9 cellular contexts compared by ENCODE assay signal in genomic region chr9:82488702-82489578, GRCh38.
DNase-seq lines count a peak whose midpoint lies in the region; ATAC-seq lines count a peak whose summit lies in the region.
"Had no signal": no experiment of that assay in that cellular context is flagged by ENCODE, and none has a peak within 500 bp of the region (broad histone marks: within the 10 kb centered on the region; RNA-seq: fewer than 3 reads in every experiment).

No MANE protein-coding gene starts in this region.

- H4K91ac ChIP-seq in trophoblast cell (ENCODE audit: low read depth, low read length), result no peak overlapping the region

- no peaks in the 10 kb centered on the region for H3K79me1 ChIP-seq in mesendoderm (ENCODE audit: low read length)
- H3K79me1 ChIP-seq in trophoblast cell (ENCODE audit: low read length), result no peaks in the 10 kb centered on the region

- H3K79me2 ChIP-seq in mesendoderm (ENCODE audit: control insufficient read depth, insufficient read depth, low read length) (no peaks in the 10 kb centered on the region), trophoblast cell (ENCODE audit: control insufficient read depth, insufficient read depth, low read length, poor library complexity) (no peaks in the 10 kb centered on the region)

- H3K18ac ChIP-seq in mesendoderm (ENCODE audit: low read length) (peak overlapping the region; percentile 39), trophoblast cell (ENCODE audit: low read length) (no peak overlapping the region)

- H3K27me3 ChIP-seq in mesendoderm (ENCODE audit: insufficient read depth, low read length, poor library complexity) (no peaks in the 10 kb centered on the region), trophoblast cell (ENCODE audit: insufficient read depth, low read length) (peaks cover 1% of the 10 kb centered on the region)

- H3K23ac ChIP-seq in mesendoderm (ENCODE audit: low read length), result no peak overlapping the region
- no peak overlapping the region for H3K23ac ChIP-seq in trophoblast cell (ENCODE audit: low read length)

- no peak overlapping the region for H3K14ac ChIP-seq in trophoblast cell (ENCODE audit: low read length)

- no peaks in the 10 kb centered on the region for H3K9me3 ChIP-seq in trophoblast cell (ENCODE audit: insufficient read depth, low read depth, low read length)

- no peak overlapping the region for H4K12ac ChIP-seq in trophoblast cell (ENCODE audit: low read depth, low read length)

- H3K9ac ChIP-seq in mesendoderm (ENCODE audit: low read length) (no peak overlapping the region), trophoblast cell (ENCODE audit: low read length) (no peak overlapping the region)

- H2BK5ac ChIP-seq in mesendoderm (ENCODE audit: low read length) (no peak overlapping the region), trophoblast cell (ENCODE audit: low read depth, low read length, poor library complexity) (no peak overlapping the region)

- H3K4ac ChIP-seq in mesendoderm (ENCODE audit: low read depth, low read length) (peak overlapping the region; percentile 86), trophoblast cell (ENCODE audit: low read depth, low read length) (no peak overlapping the region)

- no peak overlapping the region for H2AFZ ChIP-seq in trophoblast cell (ENCODE audit: insufficient read depth, low read length, poor library complexity)

- H3K56ac ChIP-seq in mesendoderm (ENCODE audit: low read length), result no peak overlapping the region

- WGBS in mesendoderm (ENCODE audit: extremely low coverage, insufficient coverage, low lambda C conversion rate), result no CpG with 5 or more reads among the region's 5 CpGs
- WGBS in trophoblast cell (ENCODE audit: extremely low coverage, insufficient coverage, insufficient read length), result no CpG with 5 or more reads among the region's 5 CpGs

- H2BK120ac ChIP-seq in mesendoderm (ENCODE audit: low read depth, low read length) (no peak overlapping the region), trophoblast cell (ENCODE audit: insufficient read depth, low read length, poor library complexity) (no peak overlapping the region)

- H3K27ac ChIP-seq in mesendoderm (ENCODE audit: low read depth, low read length) (no peak overlapping the region), trophoblast cell (ENCODE audit: low read depth, low read length) (no peak overlapping the region)

- no peaks in the 10 kb centered on the region for H3K36me3 ChIP-seq in mesendoderm (ENCODE audit: control insufficient read depth, insufficient read depth, low read length)
- H3K36me3 ChIP-seq in trophoblast cell (ENCODE audit: control insufficient read depth in 1 of 2, insufficient read depth in 2 of 2, low read length in 2 of 2), result no peaks in the 10 kb centered on the region

- no peak overlapping the region for H2AK5ac ChIP-seq in mesendoderm (ENCODE audit: low read length)
- H2AK5ac ChIP-seq in trophoblast cell (ENCODE audit: low read length), result no peak overlapping the region

- no peak overlapping the region for H4K5ac ChIP-seq in mesendoderm (ENCODE audit: low read length)

- no peak overlapping the region for H2BK15ac ChIP-seq in mesendoderm (replicated peaks; ENCODE audit: low read depth)

- DNase-seq in A172 (ENCODE audit: low spot score) (peak; percentile 66), NCI-H1105 (lab: John Stamatoyannopoulos, UW) (peak; percentile 8), dermis microvascular lymphatic vessel endothelial cell (ENCODE audit: low read depth in 2 of 2) (peak; percentile 62 to 96), mesendoderm (peak; percentile 45), trophoblast cell (no peak), DMS53 (lab: John Stamatoyannopoulos, UW) (no peak)
- DNase-seq in activated effector memory CD4-positive, alpha-beta T cell treated with Interleukin-2 at 50 U/mL for 16 hours, result no peak
- DNase-seq: Kasumi-1 had no signal

- no peak for ATAC-seq in HG03175 (IDR thresholded peaks at IDR 0.05; ENCODE audit: unreplicated experiment)

- H4K8ac ChIP-seq in mesendoderm (ENCODE audit: low read depth, low read length), result no peak overlapping the region
- no peak overlapping the region for H4K8ac ChIP-seq in trophoblast cell (ENCODE audit: low read depth, low read length)

- no peak overlapping the region for H2BK12ac ChIP-seq in trophoblast cell (ENCODE audit: low read length)

- no peak overlapping the region for H3K4me2 ChIP-seq in mesendoderm (ENCODE audit: low read length)
- no peak overlapping the region for H3K4me2 ChIP-seq in trophoblast cell (ENCODE audit: low read length)

- H3K4me1 ChIP-seq in mesendoderm (ENCODE audit: control insufficient read depth, low read depth, low read length) (peaks cover 2% of the 10 kb centered on the region), trophoblast cell (ENCODE audit: control insufficient read depth in 1 of 2, insufficient read depth in 2 of 2, low read length in 2 of 2) (peaks cover 2 to 3% of the 10 kb centered on the region in 2 experiments)

- H3K4me3 ChIP-seq in mesendoderm (ENCODE audit: low read length) (no peak overlapping the region), trophoblast cell (ENCODE audit: low read depth, low read length) (no peak overlapping the region)

Comparison
In these comparisons a context has a peak if more than half of its experiments do, and no peak if none do; other contexts are left out.
1. DNase-seq: peak in A172 (single experiment), NCI-H1105 (single experiment), dermis microvascular lymphatic vessel endothelial cell (2 of 2) and mesendoderm (single experiment); none in activated effector memory CD4-positive, alpha-beta T cell treated with Interleukin-2 at 50 U/mL for 16 hours (single experiment), trophoblast cell (0 of 2) and DMS53 (single experiment).